1 cellular context compared by ENCODE assay signal in the genomic region with DNA sequence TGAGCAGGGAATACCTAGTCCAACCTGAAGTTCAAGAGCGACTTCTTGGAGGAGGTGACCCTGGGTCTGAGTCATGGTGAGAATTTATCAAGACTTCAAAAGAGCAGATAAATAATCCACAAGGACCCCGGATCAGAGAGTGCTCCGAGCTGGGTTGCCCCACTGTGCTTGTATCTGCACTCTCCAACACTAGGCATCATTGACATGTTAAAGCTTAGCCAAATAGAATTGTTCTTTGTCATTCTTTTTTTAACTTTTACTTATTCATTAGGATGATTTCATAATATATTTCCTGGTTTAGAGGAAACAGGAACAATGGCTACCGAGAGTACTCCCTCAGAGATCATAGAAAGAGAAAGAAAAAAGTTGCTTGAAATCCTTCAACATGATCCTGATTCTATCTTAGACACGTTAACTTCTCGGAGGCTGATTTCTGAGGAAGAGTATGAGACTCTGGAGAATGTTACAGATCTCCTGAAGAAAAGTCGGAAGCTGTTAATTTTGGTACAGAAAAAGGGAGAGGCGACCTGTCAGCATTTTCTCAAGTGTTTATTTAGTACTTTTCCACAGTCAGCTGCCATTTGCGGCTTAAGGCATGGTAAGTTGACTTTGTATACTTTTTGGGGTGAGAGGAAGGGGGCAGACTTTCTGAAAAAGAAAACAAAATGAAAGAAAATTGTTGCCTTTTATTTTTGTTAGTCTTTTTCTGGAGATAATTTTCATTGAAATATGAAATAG.
TF ChIP-seq lines count a peak whose summit lies in the region.

A gene with protein sequence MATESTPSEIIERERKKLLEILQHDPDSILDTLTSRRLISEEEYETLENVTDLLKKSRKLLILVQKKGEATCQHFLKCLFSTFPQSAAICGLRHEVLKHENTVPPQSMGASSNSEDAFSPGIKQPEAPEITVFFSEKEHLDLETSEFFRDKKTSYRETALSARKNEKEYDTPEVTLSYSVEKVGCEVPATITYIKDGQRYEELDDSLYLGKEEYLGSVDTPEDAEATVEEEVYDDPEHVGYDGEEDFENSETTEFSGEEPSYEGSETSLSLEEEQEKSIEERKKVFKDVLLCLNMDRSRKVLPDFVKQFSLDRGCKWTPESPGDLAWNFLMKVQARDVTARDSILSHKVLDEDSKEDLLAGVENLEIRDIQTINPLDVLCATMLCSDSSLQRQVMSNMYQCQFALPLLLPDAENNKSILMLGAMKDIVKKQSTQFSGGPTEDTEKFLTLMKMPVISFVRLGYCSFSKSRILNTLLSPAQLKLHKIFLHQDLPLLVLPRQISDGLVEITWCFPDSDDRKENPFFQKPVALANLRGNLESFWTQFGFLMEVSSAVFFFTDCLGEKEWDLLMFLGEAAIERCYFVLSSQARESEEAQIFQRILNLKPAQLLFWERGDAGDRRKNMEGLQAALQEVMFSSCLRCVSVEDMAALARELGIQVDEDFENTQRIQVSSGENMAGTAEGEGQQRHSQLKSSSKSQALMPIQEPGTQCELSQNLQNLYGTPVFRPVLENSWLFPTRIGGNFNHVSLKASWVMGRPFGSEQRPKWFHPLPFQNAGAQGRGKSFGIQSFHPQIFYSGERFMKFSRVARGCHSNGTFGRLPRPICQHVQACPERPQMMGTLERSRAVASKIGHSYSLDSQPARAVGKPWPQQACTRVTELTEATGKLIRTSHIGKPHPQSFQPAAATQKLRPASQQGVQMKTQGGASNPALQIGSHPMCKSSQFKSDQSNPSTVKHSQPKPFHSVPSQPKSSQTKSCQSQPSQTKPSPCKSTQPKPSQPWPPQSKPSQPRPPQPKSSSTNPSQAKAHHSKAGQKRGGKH (plus strand): TSS at position 300 of the 738 bp plus-strand sequence. CDS start 16 bp downstream, at position 316.

TF ChIP-seq in K562, 482 proteins besides CTCF, POLR2A, EP300 and RAD21 (continues in another document):
- no peak for TF ChIP-seq ZNF431 (CRISPR knock-in tag; IDR thresholded peaks at IDR 0.05)
- TF ChIP-seq, protein P1, sequence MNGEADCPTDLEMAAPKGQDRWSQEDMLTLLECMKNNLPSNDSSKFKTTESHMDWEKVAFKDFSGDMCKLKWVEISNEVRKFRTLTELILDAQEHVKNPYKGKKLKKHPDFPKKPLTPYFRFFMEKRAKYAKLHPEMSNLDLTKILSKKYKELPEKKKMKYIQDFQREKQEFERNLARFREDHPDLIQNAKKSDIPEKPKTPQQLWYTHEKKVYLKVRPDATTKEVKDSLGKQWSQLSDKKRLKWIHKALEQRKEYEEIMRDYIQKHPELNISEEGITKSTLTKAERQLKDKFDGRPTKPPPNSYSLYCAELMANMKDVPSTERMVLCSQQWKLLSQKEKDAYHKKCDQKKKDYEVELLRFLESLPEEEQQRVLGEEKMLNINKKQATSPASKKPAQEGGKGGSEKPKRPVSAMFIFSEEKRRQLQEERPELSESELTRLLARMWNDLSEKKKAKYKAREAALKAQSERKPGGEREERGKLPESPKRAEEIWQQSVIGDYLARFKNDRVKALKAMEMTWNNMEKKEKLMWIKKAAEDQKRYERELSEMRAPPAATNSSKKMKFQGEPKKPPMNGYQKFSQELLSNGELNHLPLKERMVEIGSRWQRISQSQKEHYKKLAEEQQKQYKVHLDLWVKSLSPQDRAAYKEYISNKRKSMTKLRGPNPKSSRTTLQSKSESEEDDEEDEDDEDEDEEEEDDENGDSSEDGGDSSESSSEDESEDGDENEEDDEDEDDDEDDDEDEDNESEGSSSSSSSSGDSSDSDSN (IDR thresholded peaks at IDR 0.05; ENCODE audit: borderline replicate concordance in 1 of 2, low read depth in 2 of 2, low read length in 2 of 2), result no peak
- TF ChIP-seq TCF3 (CRISPR knock-in tag; IDR thresholded peaks at IDR 0.05), result no peak
- TF ChIP-seq SNRNP70 (optimal IDR thresholded peaks at IDR 0.05; ENCODE audit: low read depth, low read length), result no peak
- TF ChIP-seq, protein P2, sequence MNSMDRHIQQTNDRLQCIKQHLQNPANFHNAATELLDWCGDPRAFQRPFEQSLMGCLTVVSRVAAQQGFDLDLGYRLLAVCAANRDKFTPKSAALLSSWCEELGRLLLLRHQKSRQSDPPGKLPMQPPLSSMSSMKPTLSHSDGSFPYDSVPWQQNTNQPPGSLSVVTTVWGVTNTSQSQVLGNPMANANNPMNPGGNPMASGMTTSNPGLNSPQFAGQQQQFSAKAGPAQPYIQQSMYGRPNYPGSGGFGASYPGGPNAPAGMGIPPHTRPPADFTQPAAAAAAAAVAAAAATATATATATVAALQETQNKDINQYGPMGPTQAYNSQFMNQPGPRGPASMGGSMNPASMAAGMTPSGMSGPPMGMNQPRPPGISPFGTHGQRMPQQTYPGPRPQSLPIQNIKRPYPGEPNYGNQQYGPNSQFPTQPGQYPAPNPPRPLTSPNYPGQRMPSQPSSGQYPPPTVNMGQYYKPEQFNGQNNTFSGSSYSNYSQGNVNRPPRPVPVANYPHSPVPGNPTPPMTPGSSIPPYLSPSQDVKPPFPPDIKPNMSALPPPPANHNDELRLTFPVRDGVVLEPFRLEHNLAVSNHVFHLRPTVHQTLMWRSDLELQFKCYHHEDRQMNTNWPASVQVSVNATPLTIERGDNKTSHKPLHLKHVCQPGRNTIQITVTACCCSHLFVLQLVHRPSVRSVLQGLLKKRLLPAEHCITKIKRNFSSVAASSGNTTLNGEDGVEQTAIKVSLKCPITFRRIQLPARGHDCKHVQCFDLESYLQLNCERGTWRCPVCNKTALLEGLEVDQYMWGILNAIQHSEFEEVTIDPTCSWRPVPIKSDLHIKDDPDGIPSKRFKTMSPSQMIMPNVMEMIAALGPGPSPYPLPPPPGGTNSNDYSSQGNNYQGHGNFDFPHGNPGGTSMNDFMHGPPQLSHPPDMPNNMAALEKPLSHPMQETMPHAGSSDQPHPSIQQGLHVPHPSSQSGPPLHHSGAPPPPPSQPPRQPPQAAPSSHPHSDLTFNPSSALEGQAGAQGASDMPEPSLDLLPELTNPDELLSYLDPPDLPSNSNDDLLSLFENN (IDR thresholded peaks at IDR 0.05; ENCODE audit: low read depth in 2 of 2, low read length in 2 of 2), result 0 out of 4 replicates have a peak, but pooled peaks of 1 of the 2 experiments have one; percentile 54
- no peak for TF ChIP-seq ZNF140 (CRISPR knock-in tag; IDR thresholded peaks at IDR 0.05)
- TF ChIP-seq, protein P3, sequence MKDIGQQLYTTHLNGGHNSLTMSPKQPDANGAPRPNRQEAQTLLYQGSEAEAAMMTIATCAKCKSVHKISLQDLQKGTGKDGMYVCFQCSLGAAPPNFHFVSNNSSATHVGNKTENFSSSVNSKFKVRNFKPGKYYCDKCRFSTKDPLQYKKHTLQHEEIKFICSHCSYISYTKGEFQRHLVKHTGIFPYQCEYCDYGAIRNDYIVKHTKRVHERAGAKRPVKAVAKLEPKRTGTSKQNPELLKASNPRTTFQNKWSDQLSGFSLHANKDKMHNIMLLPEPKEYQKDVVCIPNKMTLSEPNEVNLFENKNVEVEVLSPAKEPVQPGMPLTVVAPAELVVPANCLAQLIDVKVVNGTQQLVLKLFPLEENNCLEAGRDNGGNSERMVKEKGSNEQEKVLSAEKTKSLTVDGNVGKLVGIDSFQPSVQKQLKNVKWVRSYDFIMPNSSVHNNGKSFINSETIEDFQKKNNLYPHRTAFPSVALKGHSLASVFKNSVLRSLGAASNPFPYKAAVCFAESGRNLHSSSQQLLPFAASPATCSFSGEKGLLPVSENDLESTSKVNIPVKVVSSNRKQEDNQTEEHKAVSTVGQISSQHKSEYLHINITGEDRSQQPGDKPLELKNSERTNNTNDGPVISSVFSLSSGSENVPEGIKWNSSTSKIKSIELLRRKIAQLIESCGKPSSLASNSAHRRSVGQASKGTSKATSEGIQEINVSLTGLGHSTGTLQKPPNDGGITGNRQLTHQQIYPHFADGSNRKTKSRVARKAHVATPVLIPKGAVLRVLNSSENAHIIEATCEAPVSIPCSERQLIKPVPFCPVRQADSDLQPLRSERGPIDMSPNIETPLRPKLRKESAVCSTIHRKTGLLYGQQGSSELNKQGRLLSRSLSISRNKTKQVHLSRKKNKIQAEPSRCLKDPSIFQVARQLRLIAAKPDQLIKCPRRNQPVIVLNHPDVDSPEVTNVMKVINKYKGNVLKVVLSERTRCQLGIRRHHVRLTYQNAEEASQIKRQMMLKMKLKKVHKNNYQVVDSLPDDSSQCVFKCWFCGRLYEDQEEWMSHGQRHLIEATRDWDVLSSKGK (CRISPR knock-in tag; IDR thresholded peaks at IDR 0.05), result no peak
- no peak for TF ChIP-seq COPS2 (conservative IDR thresholded peaks at IDR 0.05)
- TF ChIP-seq, protein P4, sequence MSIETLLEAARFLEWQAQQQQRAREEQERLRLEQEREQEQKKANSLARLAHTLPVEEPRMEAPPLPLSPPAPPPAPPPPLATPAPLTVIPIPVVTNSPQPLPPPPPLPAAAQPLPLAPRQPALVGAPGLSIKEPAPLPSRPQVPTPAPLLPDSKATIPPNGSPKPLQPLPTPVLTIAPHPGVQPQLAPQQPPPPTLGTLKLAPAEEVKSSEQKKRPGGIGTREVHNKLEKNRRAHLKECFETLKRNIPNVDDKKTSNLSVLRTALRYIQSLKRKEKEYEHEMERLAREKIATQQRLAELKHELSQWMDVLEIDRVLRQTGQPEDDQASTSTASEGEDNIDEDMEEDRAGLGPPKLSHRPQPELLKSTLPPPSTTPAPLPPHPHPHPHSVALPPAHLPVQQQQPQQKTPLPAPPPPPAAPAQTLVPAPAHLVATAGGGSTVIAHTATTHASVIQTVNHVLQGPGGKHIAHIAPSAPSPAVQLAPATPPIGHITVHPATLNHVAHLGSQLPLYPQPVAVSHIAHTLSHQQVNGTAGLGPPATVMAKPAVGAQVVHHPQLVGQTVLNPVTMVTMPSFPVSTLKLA (conservative IDR thresholded peaks at IDR 0.05), result peak; percentile 55 to 72
- TF ChIP-seq RFX5 (IDR thresholded peaks at IDR 0.05; ENCODE audit: low read depth, low read length), result no peak
- 0 out of 2 replicates have a peak, but pooled peaks have one; percentile 18 for TF ChIP-seq GATAD2B (IDR thresholded peaks at IDR 0.05; ENCODE audit: borderline replicate concordance)
- TF ChIP-seq, protein P5, sequence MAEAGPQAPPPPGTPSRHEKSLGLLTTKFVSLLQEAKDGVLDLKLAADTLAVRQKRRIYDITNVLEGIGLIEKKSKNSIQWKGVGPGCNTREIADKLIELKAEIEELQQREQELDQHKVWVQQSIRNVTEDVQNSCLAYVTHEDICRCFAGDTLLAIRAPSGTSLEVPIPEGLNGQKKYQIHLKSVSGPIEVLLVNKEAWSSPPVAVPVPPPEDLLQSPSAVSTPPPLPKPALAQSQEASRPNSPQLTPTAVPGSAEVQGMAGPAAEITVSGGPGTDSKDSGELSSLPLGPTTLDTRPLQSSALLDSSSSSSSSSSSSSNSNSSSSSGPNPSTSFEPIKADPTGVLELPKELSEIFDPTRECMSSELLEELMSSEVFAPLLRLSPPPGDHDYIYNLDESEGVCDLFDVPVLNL (CRISPR knock-in tag; IDR thresholded peaks at IDR 0.05; ENCODE audit: low read depth), result no peak
- TF ChIP-seq PHF8 (IDR thresholded peaks at IDR 0.05; ENCODE audit: borderline replicate concordance, low read length), result peak; percentile 27
- no peak for TF ChIP-seq SETDB1 (IDR thresholded peaks at IDR 0.05; ENCODE audit: low read length)
- TF ChIP-seq SMAD4 (CRISPR knock-in tag; conservative IDR thresholded peaks at IDR 0.05), result 0 out of 2 replicates have a peak, but pooled peaks have one; percentile 27
- no peak for TF ChIP-seq NFIC (IDR thresholded peaks at IDR 0.05)
- TF ChIP-seq ZNF699 (CRISPR knock-in tag; IDR thresholded peaks at IDR 0.05; ENCODE audit: insufficient replicate concordance), result no peak
- no peak for TF ChIP-seq NR3C1 (CRISPR knock-in tag; IDR thresholded peaks at IDR 0.05)
- TF ChIP-seq, protein P6, sequence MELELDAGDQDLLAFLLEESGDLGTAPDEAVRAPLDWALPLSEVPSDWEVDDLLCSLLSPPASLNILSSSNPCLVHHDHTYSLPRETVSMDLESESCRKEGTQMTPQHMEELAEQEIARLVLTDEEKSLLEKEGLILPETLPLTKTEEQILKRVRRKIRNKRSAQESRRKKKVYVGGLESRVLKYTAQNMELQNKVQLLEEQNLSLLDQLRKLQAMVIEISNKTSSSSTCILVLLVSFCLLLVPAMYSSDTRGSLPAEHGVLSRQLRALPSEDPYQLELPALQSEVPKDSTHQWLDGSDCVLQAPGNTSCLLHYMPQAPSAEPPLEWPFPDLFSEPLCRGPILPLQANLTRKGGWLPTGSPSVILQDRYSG (tag; conservative IDR thresholded peaks at IDR 0.05; ENCODE audit: low read depth), result 0 out of 2 replicates have a peak, but pooled peaks have one; percentile 41
- no peak for TF ChIP-seq SP2 (IDR thresholded peaks at IDR 0.05; ENCODE audit: extremely low read depth, low read depth, low read length, poor library complexity, severe bottlenecking)
- no peak for TF ChIP-seq BCL6 (CRISPR knock-in tag; IDR thresholded peaks at IDR 0.05)
- TF ChIP-seq EHMT2 (IDR thresholded peaks at IDR 0.05), result no peak
- TF ChIP-seq ZNF184 (CRISPR knock-in tag; IDR thresholded peaks at IDR 0.05), result no peak
- TF ChIP-seq TCF7 (IDR thresholded peaks at IDR 0.05; ENCODE audit: borderline replicate concordance), result no peak
- TF ChIP-seq ZNF324 (CRISPR knock-in tag; IDR thresholded peaks at IDR 0.05), result no peak
- TF ChIP-seq, protein P7, sequence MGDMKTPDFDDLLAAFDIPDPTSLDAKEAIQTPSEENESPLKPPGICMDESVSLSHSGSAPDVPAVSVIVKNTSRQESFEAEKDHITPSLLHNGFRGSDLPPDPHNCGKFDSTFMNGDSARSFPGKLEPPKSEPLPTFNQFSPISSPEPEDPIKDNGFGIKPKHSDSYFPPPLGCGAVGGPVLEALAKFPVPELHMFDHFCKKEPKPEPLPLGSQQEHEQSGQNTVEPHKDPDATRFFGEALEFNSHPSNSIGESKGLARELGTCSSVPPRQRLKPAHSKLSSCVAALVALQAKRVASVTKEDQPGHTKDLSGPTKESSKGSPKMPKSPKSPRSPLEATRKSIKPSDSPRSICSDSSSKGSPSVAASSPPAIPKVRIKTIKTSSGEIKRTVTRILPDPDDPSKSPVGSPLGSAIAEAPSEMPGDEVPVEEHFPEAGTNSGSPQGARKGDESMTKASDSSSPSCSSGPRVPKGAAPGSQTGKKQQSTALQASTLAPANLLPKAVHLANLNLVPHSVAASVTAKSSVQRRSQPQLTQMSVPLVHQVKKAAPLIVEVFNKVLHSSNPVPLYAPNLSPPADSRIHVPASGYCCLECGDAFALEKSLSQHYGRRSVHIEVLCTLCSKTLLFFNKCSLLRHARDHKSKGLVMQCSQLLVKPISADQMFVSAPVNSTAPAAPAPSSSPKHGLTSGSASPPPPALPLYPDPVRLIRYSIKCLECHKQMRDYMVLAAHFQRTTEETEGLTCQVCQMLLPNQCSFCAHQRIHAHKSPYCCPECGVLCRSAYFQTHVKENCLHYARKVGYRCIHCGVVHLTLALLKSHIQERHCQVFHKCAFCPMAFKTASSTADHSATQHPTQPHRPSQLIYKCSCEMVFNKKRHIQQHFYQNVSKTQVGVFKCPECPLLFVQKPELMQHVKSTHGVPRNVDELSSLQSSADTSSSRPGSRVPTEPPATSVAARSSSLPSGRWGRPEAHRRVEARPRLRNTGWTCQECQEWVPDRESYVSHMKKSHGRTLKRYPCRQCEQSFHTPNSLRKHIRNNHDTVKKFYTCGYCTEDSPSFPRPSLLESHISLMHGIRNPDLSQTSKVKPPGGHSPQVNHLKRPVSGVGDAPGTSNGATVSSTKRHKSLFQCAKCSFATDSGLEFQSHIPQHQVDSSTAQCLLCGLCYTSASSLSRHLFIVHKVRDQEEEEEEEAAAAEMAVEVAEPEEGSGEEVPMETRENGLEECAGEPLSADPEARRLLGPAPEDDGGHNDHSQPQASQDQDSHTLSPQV (IDR thresholded peaks at IDR 0.05), result peak; percentile 54; the same call in 1 of the 2 replicates
